In genomic region chr3:177127008-177127407, GRCh38 we compare ENCODE assay signal across 14 cellular contexts.
"Had no signal": no experiment of that assay in that cellular context is flagged by ENCODE, and none has a peak within 500 bp of the region (broad histone marks: within the 10 kb centered on the region; RNA-seq: fewer than 3 reads in every experiment).

No MANE protein-coding gene starts in this region.

- H3K9me3 Mint-ChIP-seq: activated CD4-positive, alpha-beta memory T cell treated with anti-CD3 and anti-CD28 coated beads for 36 hours; memory B cell; stimulated activated memory B cell treated with anti-CD40 and anti-IgM and Interleukin-4, amounts not matched to agents 10 μg/mL and 1 μg/mL and 100 μg/mL, for 72 hours had no signal

- H3K4me3 ChIP-seq: ascending aorta, SJCRH30, spleen had no signal

- H3K9me3 ChIP-seq: ascending aorta, SJCRH30 had no signal

- H3K36me3 ChIP-seq: ascending aorta had no signal

- H3K4me1 ChIP-seq: SJCRH30 had no signal

- ATAC-seq: activated naive CD8-positive, alpha-beta T cell treated with anti-CD3 and anti-CD28 coated beads, Interleukin-2, amount 50 U/mL, for 24 hours; stimulated activated memory B cell treated with anti-CD40 and anti-IgM and Interleukin-4, amounts not matched to agents 10 μg/mL and 1 μg/mL and 100 μg/mL, for 72 hours had no signal

- H3K27me3 ChIP-seq: ascending aorta, SJCRH30, spleen had no signal

- DNase-seq: activated CD4-positive, alpha-beta memory T cell treated with anti-CD3 and anti-CD28 coated beads for 36 hours; activated gamma-delta T cell treated with Interleukin-2 at 50 U/mL for 16 hours; activated naive CD8-positive, alpha-beta T cell treated with anti-CD3 and anti-CD28 coated beads, Interleukin-2, amount 50 U/mL, for 24 hours; activated T-cell treated with anti-CD3 and anti-CD28 coated beads, Interleukin-2, amount 50 U/mL, for 48 hours; glutamatergic neuron; right cardiac atrium; SJCRH30; spleen; stimulated activated CD4-positive, alpha-beta T cell treated with anti-CD3 and anti-CD28 coated beads, Interleukin-1b, Interleukin-23, amount 100 ng/mL, for 48 hours; T-helper 9 cell had no signal

- H3K27me3 Mint-ChIP-seq: activated CD4-positive, alpha-beta memory T cell treated with anti-CD3 and anti-CD28 coated beads for 36 hours; activated naive CD8-positive, alpha-beta T cell treated with anti-CD3 and anti-CD28 coated beads, Interleukin-2, amount 50 U/mL, for 24 hours; memory B cell; stimulated activated memory B cell treated with anti-CD40 and anti-IgM and Interleukin-4, amounts not matched to agents 10 μg/mL and 1 μg/mL and 100 μg/mL, for 72 hours had no signal

- H3K27ac ChIP-seq: SJCRH30, spleen, VCaP had no signal

- H3K4me3 Mint-ChIP-seq: activated CD4-positive, alpha-beta memory T cell treated with anti-CD3 and anti-CD28 coated beads for 36 hours; activated naive CD8-positive, alpha-beta T cell treated with anti-CD3 and anti-CD28 coated beads, Interleukin-2, amount 50 U/mL, for 24 hours; memory B cell; stimulated activated memory B cell treated with anti-CD40 and anti-IgM and Interleukin-4, amounts not matched to agents 10 μg/mL and 1 μg/mL and 100 μg/mL, for 72 hours had no signal

- H3K27ac Mint-ChIP-seq: activated CD4-positive, alpha-beta memory T cell treated with anti-CD3 and anti-CD28 coated beads for 36 hours; activated naive CD8-positive, alpha-beta T cell treated with anti-CD3 and anti-CD28 coated beads, Interleukin-2, amount 50 U/mL, for 24 hours; memory B cell; stimulated activated memory B cell treated with anti-CD40 and anti-IgM and Interleukin-4, amounts not matched to agents 10 μg/mL and 1 μg/mL and 100 μg/mL, for 72 hours had no signal
